Comparison of ENCODE assay signal across 24 cellular contexts in genomic region chr6:154758125-154758524, GRCh38. TPM values are rescaled to one million over a fixed set of nuclear protein-coding genes. Genes with fewer than 3 reads are reported as not detected.
DNase-seq lines count a peak whose midpoint lies in the region; ATAC-seq and TF ChIP-seq lines count a peak whose summit lies in the region.
"Had no signal": no experiment of that assay in that cellular context is flagged by ENCODE, and none has a peak within 500 bp of the region (broad histone marks: within the 10 kb centered on the region; RNA-seq: fewer than 3 reads in every experiment).

No MANE protein-coding gene starts in this region.

- H3K4me1 Mint-ChIP-seq in dendritic cell treated with granulocyte-macrophage colony-stimulating factor and Interleukin-4, amounts not matched to agents 40 ng/mL and 50 ng/mL, for 4 days (ENCODE audit: low read depth) = peaks cover 26% of the 10 kb centered on the region
- peaks cover 15% of the 10 kb centered on the region for H3K4me1 Mint-ChIP-seq in nephron progenitor cell
- peaks cover 17% of the 10 kb centered on the region for H3K4me1 Mint-ChIP-seq in activated CD8-positive, alpha-beta memory T cell treated with anti-CD3 and anti-CD28 coated beads, Interleukin-2, amount 10 ng/mL, durations not matched to agents 7 days and 5 days

- H3K36me3 Mint-ChIP-seq in dendritic cell treated with granulocyte-macrophage colony-stimulating factor and Interleukin-4, amounts not matched to agents 40 ng/mL and 50 ng/mL, for 4 days (ENCODE audit: low read depth) = peaks cover 6% of the 10 kb centered on the region
- peaks cover 61% of the 10 kb centered on the region for H3K36me3 Mint-ChIP-seq in nephron progenitor cell (ENCODE audit: low read depth)
- peaks cover 24% of the 10 kb centered on the region for H3K36me3 Mint-ChIP-seq in activated CD8-positive, alpha-beta memory T cell treated with anti-CD3 and anti-CD28 coated beads, Interleukin-2, amount 10 ng/mL, durations not matched to agents 7 days and 5 days

- H3K27me3 Mint-ChIP-seq in dendritic cell treated with granulocyte-macrophage colony-stimulating factor and Interleukin-4, amounts not matched to agents 40 ng/mL and 50 ng/mL, for 4 days = no peaks in the 10 kb centered on the region
- peaks cover 3% of the 10 kb centered on the region for H3K27me3 Mint-ChIP-seq in nephron progenitor cell (ENCODE audit: low read depth, poor library complexity)
- no peaks in the 10 kb centered on the region for H3K27me3 Mint-ChIP-seq in activated CD8-positive, alpha-beta memory T cell treated with anti-CD3 and anti-CD28 coated beads, Interleukin-2, amount 10 ng/mL, durations not matched to agents 7 days and 5 days
- H3K27me3 Mint-ChIP-seq: activated CD4-positive, alpha-beta T cell treated with anti-CD3 and anti-CD28 coated beads, Interleukin-2, amount 10 ng/mL, durations not matched to agents 24 days and 14 days; stimulated activated naive CD8-positive, alpha-beta T cell treated with anti-CD3 and anti-CD28 coated beads, Interleukin-15, Interleukin-2, amounts not matched to agents 100 ng/mL and 50 ng/mL, for 24 hours had no signal

- no peaks in the 10 kb centered on the region for H3K9me3 ChIP-seq in cardiac muscle cell (ENCODE audit: low read depth)
- H3K9me3 ChIP-seq in heart right ventricle = peaks cover 0 to 6% (median 0%) of the 10 kb centered on the region in 11 donors
- H3K9me3 ChIP-seq in upper lobe of right lung = no peaks in the 10 kb centered on the region
- H3K9me3 ChIP-seq: BE2C, sigmoid colon had no signal

- no peak for DNase-seq in cardiac muscle cell (ENCODE audit: low read depth in 1 of 2, low spot score in 1 of 2)
- no peak for DNase-seq in heart right ventricle
- no peak for DNase-seq in nephron progenitor cell
- DNase-seq in upper lobe of right lung = no peak
- no peak for DNase-seq in activated CD8-positive, alpha-beta memory T cell treated with anti-CD3 and anti-CD28 coated beads, Interleukin-2, amount 10 ng/mL, durations not matched to agents 7 days and 5 days
- no peak for DNase-seq in T1000 (lab: John Stamatoyannopoulos, UW)
- DNase-seq: activated CD4-positive, alpha-beta T cell treated with anti-CD3 and anti-CD28 coated beads, Interleukin-2, amount 10 ng/mL, durations not matched to agents 24 days and 14 days; activated naive CD4-positive, alpha-beta T cell treated with anti-CD3 and anti-CD28 coated beads, Interleukin-2, amount 50 U/mL, for 16 hours; BE2C; caudate nucleus; glutamatergic neuron; HFFc6; islet precursor cell; Kasumi-1; NCI-H146; NCI-H446 treated with DMSO at 0.1 percent for 48 hours; NCI-H82; RPMI8226; sigmoid colon; T-helper 2 cell had no signal

- H3K4me3 Mint-ChIP-seq in dendritic cell treated with granulocyte-macrophage colony-stimulating factor and Interleukin-4, amounts not matched to agents 40 ng/mL and 50 ng/mL, for 4 days = no peak overlapping the region
- H3K4me3 Mint-ChIP-seq in nephron progenitor cell = no peak overlapping the region
- no peak overlapping the region for H3K4me3 Mint-ChIP-seq in activated CD8-positive, alpha-beta memory T cell treated with anti-CD3 and anti-CD28 coated beads, Interleukin-2, amount 10 ng/mL, durations not matched to agents 7 days and 5 days
- H3K4me3 Mint-ChIP-seq: activated CD4-positive, alpha-beta T cell treated with anti-CD3 and anti-CD28 coated beads, Interleukin-2, amount 10 ng/mL, durations not matched to agents 24 days and 14 days; HFFc6; neural crest cell; stimulated activated naive CD8-positive, alpha-beta T cell treated with anti-CD3 and anti-CD28 coated beads, Interleukin-15, Interleukin-2, amounts not matched to agents 100 ng/mL and 50 ng/mL, for 24 hours had no signal

- WGBS in heart right ventricle, 2 donors = 78 to 81% methylated on average over 6 of the region's 6 CpGs

- H3K36me3 ChIP-seq in cardiac muscle cell (no peaks in the 10 kb centered on the region), heart right ventricle (peaks cover 0 to 3% (median 0%) of the 10 kb centered on the region in 9 donors), upper lobe of right lung (no peaks in the 10 kb centered on the region)
- H3K36me3 ChIP-seq: BE2C, sigmoid colon had no signal

- H3K27ac ChIP-seq in cardiac muscle cell = peak overlapping the region; percentile 4
- no peak overlapping the region for H3K27ac ChIP-seq in heart right ventricle
- H3K27ac ChIP-seq in upper lobe of right lung = no peak overlapping the region
- H3K27ac ChIP-seq: sigmoid colon had no signal

- CTCF ChIA-PET in activated CD8-positive, alpha-beta memory T cell treated with anti-CD3 and anti-CD28 coated beads, Interleukin-2, amount 10 ng/mL, durations not matched to agents 7 days and 5 days (lab: Charles Lee) = no interaction called here

- H3K4me1 ChIP-seq in cardiac muscle cell (ENCODE audit: low read depth) (peaks cover 5% of the 10 kb centered on the region), heart right ventricle (peaks cover 3 to 66% (median 33%) of the 10 kb centered on the region in 9 donors), upper lobe of right lung (peaks cover 5% of the 10 kb centered on the region)

- no peaks in the 10 kb centered on the region for H3K9me3 Mint-ChIP-seq in dendritic cell treated with granulocyte-macrophage colony-stimulating factor and Interleukin-4, amounts not matched to agents 40 ng/mL and 50 ng/mL, for 4 days
- peaks cover 19% of the 10 kb centered on the region for H3K9me3 Mint-ChIP-seq in nephron progenitor cell
- peaks cover 2% of the 10 kb centered on the region for H3K9me3 Mint-ChIP-seq in activated CD8-positive, alpha-beta memory T cell treated with anti-CD3 and anti-CD28 coated beads, Interleukin-2, amount 10 ng/mL, durations not matched to agents 7 days and 5 days (ENCODE audit: low read depth)
- H3K9me3 Mint-ChIP-seq: activated CD4-positive, alpha-beta T cell treated with anti-CD3 and anti-CD28 coated beads, Interleukin-2, amount 10 ng/mL, durations not matched to agents 24 days and 14 days; HFFc6; neural crest cell; stimulated activated naive CD8-positive, alpha-beta T cell treated with anti-CD3 and anti-CD28 coated beads, Interleukin-15, Interleukin-2, amounts not matched to agents 100 ng/mL and 50 ng/mL, for 24 hours had no signal

- H3K4me3 ChIP-seq in cardiac muscle cell (no peak overlapping the region), heart right ventricle (no peak overlapping the region), upper lobe of right lung (no peak overlapping the region)
- H3K4me3 ChIP-seq: sigmoid colon had no signal

- H3K27me3 ChIP-seq in cardiac muscle cell (no peaks in the 10 kb centered on the region), heart right ventricle (no peaks in the 10 kb centered on the region), upper lobe of right lung (no peaks in the 10 kb centered on the region)
- H3K27me3 ChIP-seq: BE2C, sigmoid colon had no signal

- no peak for TF ChIP-seq CTCF in cardiac muscle cell (IDR thresholded peaks at IDR 0.05; ENCODE audit: low read depth, low read length)
- no peak for TF ChIP-seq CTCF in heart right ventricle (IDR thresholded peaks at IDR 0.05)
- TF ChIP-seq CTCF in nephron progenitor cell (IDR thresholded peaks at IDR 0.05) = no peak
- TF ChIP-seq CTCF in upper lobe of right lung (IDR thresholded peaks at IDR 0.05) = no peak

- ATAC-seq in heart right ventricle = no peak
- no peak for ATAC-seq in upper lobe of right lung
- ATAC-seq in HG03196 (IDR thresholded peaks at IDR 0.05; ENCODE audit: unreplicated experiment) = no peak
- ATAC-seq in activated CD8-positive, alpha-beta memory T cell treated with anti-CD3 and anti-CD28 coated beads, Interleukin-2, amount 10 ng/mL, durations not matched to agents 7 days and 5 days = no peak

- intact Hi-C loops in heart right ventricle (cut with DNase I) = no loop called here
- intact Hi-C loops in dendritic cell treated with granulocyte-macrophage colony-stimulating factor and Interleukin-4, amounts not matched to agents 40 ng/mL and 50 ng/mL, for 4 days (cut with micrococcal nuclease) = no loop called here
- intact Hi-C loops in upper lobe of right lung (cut with DNase I) = no loop called here

- H3K27ac Mint-ChIP-seq in dendritic cell treated with granulocyte-macrophage colony-stimulating factor and Interleukin-4, amounts not matched to agents 40 ng/mL and 50 ng/mL, for 4 days = peak overlapping the region; percentile 13
- peak overlapping the region; percentile 93 for H3K27ac Mint-ChIP-seq in nephron progenitor cell
- H3K27ac Mint-ChIP-seq in activated CD8-positive, alpha-beta memory T cell treated with anti-CD3 and anti-CD28 coated beads, Interleukin-2, amount 10 ng/mL, durations not matched to agents 7 days and 5 days = no peak overlapping the region
- H3K27ac Mint-ChIP-seq: activated CD4-positive, alpha-beta T cell treated with anti-CD3 and anti-CD28 coated beads, Interleukin-2, amount 10 ng/mL, durations not matched to agents 24 days and 14 days; HFFc6; stimulated activated naive CD8-positive, alpha-beta T cell treated with anti-CD3 and anti-CD28 coated beads, Interleukin-15, Interleukin-2, amounts not matched to agents 100 ng/mL and 50 ng/mL, for 24 hours had no signal

RNA-seq across cellular contexts. Expression of gene SCAF8, which starts 24.9 kb away (rescaled TPM):
- total RNA-seq in cardiac muscle cell (28.0 and 42.0 TPM in 2 replicates), heart right ventricle (10 to 100 TPM; 43.0 to 96.1 (median 73.6) TPM), upper lobe of right lung (38.8 TPM)
- polyA plus RNA-seq in cardiac muscle cell (16.0 and 18.9 TPM in 2 replicates), heart right ventricle (10 to 100 TPM in 1 of 2 donors, 1 to 10 TPM in 1; 6.7 to 13.6 TPM)
- 10 to 100 TPM; 34.3 to 36.1 TPM for total RNA-seq in activated CD8-positive, alpha-beta memory T cell treated with anti-CD3 and anti-CD28 coated beads, Interleukin-2, amount 10 ng/mL, durations not matched to agents 7 days and 5 days
